Comparison of ENCODE assay signal across 38 cellular contexts in genomic region chr18:56900195-56901094, GRCh38.
DNase-seq lines count a peak whose midpoint lies in the region; ATAC-seq, FAIRE-seq and TF ChIP-seq lines count a peak whose summit lies in the region.
"Had no signal": no experiment of that assay in that cellular context is flagged by ENCODE, and none has a peak within 500 bp of the region (broad histone marks: within the 10 kb centered on the region; RNA-seq: fewer than 3 reads in every experiment).

No MANE protein-coding gene starts in this region.

- H3K36me3 ChIP-seq in liver (ENCODE audit: control insufficient read depth in 4 of 4, insufficient read depth in 3 of 4, low read depth in 1 of 4, low read length in 3 of 4): no peaks in the 10 kb centered on the region
- H3K36me3 ChIP-seq in HepG2 (replicated peaks in 1 of 2; ENCODE audit: control insufficient read depth in 1 of 2, insufficient read depth in 2 of 2, low read length in 2 of 2): no peaks in the 10 kb centered on the region
- no peaks in the 10 kb centered on the region for H3K36me3 ChIP-seq in right lobe of liver
- H3K36me3 ChIP-seq: neutrophil, sigmoid colon, SJCRH30, thyroid gland, uterus had no signal

- H3K4me3 Mint-ChIP-seq in endothelial cell (ENCODE audit: unreplicated experiment): no peak overlapping the region
- H3K4me3 Mint-ChIP-seq: activated CD8-positive, alpha-beta memory T cell treated with anti-CD3 and anti-CD28 coated beads, Interleukin-2, amount 10 ng/mL, durations not matched to agents 7 days and 5 days; B cell; CD4-positive, alpha-beta memory T cell; dendritic cell treated with granulocyte-macrophage colony-stimulating factor and Interleukin-4, amounts not matched to agents 40 ng/mL and 50 ng/mL, for 4 days had no signal

- no peaks in the 10 kb centered on the region for H3K9me3 Mint-ChIP-seq in endothelial cell (ENCODE audit: unreplicated experiment)
- H3K9me3 Mint-ChIP-seq: CD4-positive, alpha-beta memory T cell; dendritic cell treated with granulocyte-macrophage colony-stimulating factor and Interleukin-4, amounts not matched to agents 40 ng/mL and 50 ng/mL, for 4 days had no signal

- POLR2A ChIA-PET in HepG2 (lab: Yijun Ruan, JAX): no interaction called here

- intact Hi-C loops in HepG2 (cut with micrococcal nuclease; ENCODE audit: unreplicated experiment): no loop called here
- intact Hi-C loops in right lobe of liver (cut with DNase I): no loop called here

- TF ChIP-seq POLR2A in HepG2 (IDR thresholded peaks at IDR 0.05; ENCODE audit: insufficient read depth in 1 of 2, low read depth in 2 of 2, low read length in 2 of 2) (no peak), right lobe of liver (IDR thresholded peaks at IDR 0.05) (no peak)

- H3K27ac Mint-ChIP-seq in endothelial cell (ENCODE audit: unreplicated experiment): no peak overlapping the region
- H3K27ac Mint-ChIP-seq: activated CD8-positive, alpha-beta memory T cell treated with anti-CD3 and anti-CD28 coated beads, Interleukin-2, amount 10 ng/mL, durations not matched to agents 7 days and 5 days; B cell; dendritic cell treated with granulocyte-macrophage colony-stimulating factor and Interleukin-4, amounts not matched to agents 40 ng/mL and 50 ng/mL, for 4 days; progenitor cell of endocrine pancreas had no signal

- no peak overlapping the region for H3K9ac ChIP-seq in liver (ENCODE audit: low read depth in 1 of 2, low read length in 2 of 2)
- H3K9ac ChIP-seq in HepG2 (ENCODE audit: insufficient read depth, low read depth, low read length): no peak overlapping the region
- H3K9ac ChIP-seq: KMS-11 had no signal

- H3K4me3 ChIP-seq in liver (ENCODE audit: low read depth in 1 of 3, low read length in 3 of 3): no peak overlapping the region
- no peak overlapping the region for H3K4me3 ChIP-seq in HepG2 (replicated peaks in 1 of 3; ENCODE audit: insufficient read depth in 1 of 3, low read depth in 2 of 3, low read length in 3 of 3)
- H3K4me3 ChIP-seq in right lobe of liver: no peak overlapping the region
- H3K4me3 ChIP-seq: hepatocyte, sigmoid colon, SJCRH30, thyroid gland, uterus had no signal

- FAIRE-seq in HepG2 (lab: Jason Lieb, UNC): no peak
- FAIRE-seq: endometrium, GM12891, H54 had no signal

- TF ChIP-seq EP300 in HepG2 (IDR thresholded peaks at IDR 0.05; ENCODE audit: low read depth in 2 of 2, low read length in 2 of 2) (no peak), HepG2 (CRISPR knock-in tag; IDR thresholded peaks at IDR 0.05; ENCODE audit: borderline replicate concordance) (no peak)

- H3K4me2 ChIP-seq in HepG2 (ENCODE audit: low read depth, low read length): no peak overlapping the region; the same call in 1 of the 2 replicates
- H3K4me2 ChIP-seq: hepatocyte, KMS-11 had no signal

- DNase-seq in HepG2 (ENCODE audit: low spot score): no peak
- peak; percentile 28 to 32 for DNase-seq in dermis microvascular lymphatic vessel endothelial cell (ENCODE audit: low read depth in 2 of 2)
- peak in 2 of 3 donors; percentile 16 to 69 for DNase-seq in right lobe of liver
- no peak for DNase-seq in kidney glomerular epithelial cell (lab: John Stamatoyannopoulos, UW)
- DNase-seq in NCI-H1417 (lab: John Stamatoyannopoulos, UW): no peak
- DNase-seq in endothelial cell (ENCODE audit: low spot score): no peak
- DNase-seq: ACHN; activated CD4-positive, alpha-beta T cell treated with anti-CD3 and anti-CD28 coated beads, Interleukin-2, amount 50 U/mL, for 4 hours; activated CD8-positive, alpha-beta memory T cell treated with anti-CD3 and anti-CD28 coated beads, Interleukin-2, amount 10 ng/mL, durations not matched to agents 7 days and 5 days; activated naive CD4-positive, alpha-beta T cell; activated T-cell treated with anti-CD3 and anti-CD28 coated beads, Interleukin-2, amount 50 U/mL, for 48 hours; central memory CD4-positive, alpha-beta T cell; DMS 273 treated with DMSO at 0.1 percent for 48 hours; left cardiac atrium; NCI-H1436 treated with DMSO at 0.1 percent for 48 hours; NCI-H2081 treated with DMSO at 0.1 percent for 48 hours; NCI-H2227 treated with DMSO at 0.1 percent for 48 hours; NCI-H774; sigmoid colon; SJCRH30; stimulated activated CD4-positive, alpha-beta T cell treated with anti-CD3 and anti-CD28 coated beads, Interleukin-12 subunit alpha, Interleukin-12 subunit beta, amount 100 ng/mL, for 4 hours; stimulated activated CD4-positive, alpha-beta T cell treated with anti-CD3 and anti-CD28 coated beads, Interleukin-2, amount 100 ng/mL, for 48 hours; SW 1271; T-helper 9 cell; thyroid gland; uterus had no signal

- TF ChIP-seq RAD21 in liver (IDR thresholded peaks at IDR 0.05) (peak in 1 of 2 donors; percentile 43), HepG2 (CRISPR knock-in tag; IDR thresholded peaks at IDR 0.05) (no peak)

- H3K9me3 ChIP-seq in liver (ENCODE audit: control insufficient read depth in 4 of 4, low read length in 3 of 4): no peaks in the 10 kb centered on the region
- H3K9me3 ChIP-seq in HepG2 (ENCODE audit: low read length): no peaks in the 10 kb centered on the region
- H3K9me3 ChIP-seq in right lobe of liver: no peaks in the 10 kb centered on the region
- H3K9me3 ChIP-seq: neutrophil, sigmoid colon, SJCRH30, thyroid gland, uterus had no signal

- in situ Hi-C loops in HepG2 (cut with HindIII; ENCODE audit: extremely low pct_ligation_motif_present, low pct_unique_long_range_greater_than_20kb): no loop called here

- H3K4me1 ChIP-seq in liver (ENCODE audit: control insufficient read depth in 4 of 4, insufficient read depth in 4 of 4, low read length in 3 of 4) (peaks cover 0 to 5% (median 2%) of the 10 kb centered on the region in 4 donors), HepG2 (ENCODE audit: insufficient read depth, low read length) (peaks cover 8% of the 10 kb centered on the region), right lobe of liver (peaks cover 0 to 4% (median 0%) of the 10 kb centered on the region in 4 donors)
- H3K4me1 ChIP-seq: sigmoid colon, SJCRH30, thyroid gland, uterus had no signal

- no peak; the same call in 2 of the 3 replicates for ATAC-seq in HepG2
- peak; percentile 92 to 99 (median 98) for ATAC-seq in right lobe of liver
- ATAC-seq: activated CD8-positive, alpha-beta memory T cell treated with anti-CD3 and anti-CD28 coated beads, Interleukin-2, amount 10 ng/mL, durations not matched to agents 7 days and 5 days had no signal

- TF ChIP-seq CTCF in liver (IDR thresholded peaks at IDR 0.05; ENCODE audit: low read depth, low read length, missing input control) (no peak), HepG2 (CRISPR knock-in tag; IDR thresholded peaks at IDR 0.05) (no peak), right lobe of liver (IDR thresholded peaks at IDR 0.05) (no peak), endothelial cell (IDR thresholded peaks at IDR 0.05; ENCODE audit: unreplicated experiment) (no peak)

- H3K4me1 Mint-ChIP-seq in endothelial cell (ENCODE audit: unreplicated experiment): peaks cover 7% of the 10 kb centered on the region
- H3K4me1 Mint-ChIP-seq: B cell had no signal

- H3K36me3 Mint-ChIP-seq in endothelial cell (ENCODE audit: low read depth, unreplicated experiment): no peaks in the 10 kb centered on the region
- H3K36me3 Mint-ChIP-seq: activated CD8-positive, alpha-beta memory T cell treated with anti-CD3 and anti-CD28 coated beads, Interleukin-2, amount 10 ng/mL, durations not matched to agents 7 days and 5 days had no signal

- no peaks in the 10 kb centered on the region for H3K27me3 ChIP-seq in liver (ENCODE audit: control insufficient read depth in 4 of 4, insufficient read depth in 4 of 4, low read length in 3 of 4)
- no peaks in the 10 kb centered on the region for H3K27me3 ChIP-seq in HepG2 (ENCODE audit: control insufficient read depth in 1 of 2, insufficient read depth in 2 of 2, low read length in 2 of 2)
- no peaks in the 10 kb centered on the region for H3K27me3 ChIP-seq in right lobe of liver
- H3K27me3 ChIP-seq: hepatocyte, neutrophil, sigmoid colon, SJCRH30, thyroid gland, uterus had no signal

- CTCF ChIA-PET in HepG2 (lab: Yijun Ruan, JAX; ENCODE audit: low intra/inter-chr PET ratio, low total read pairs): no interaction called here

- no TSS peak for BruUV-seq in HepG2 (replicated peaks; lab: Mats Ljungman, UMichigan)

- no peak overlapping the region for H2AFZ ChIP-seq in HepG2 (ENCODE audit: low read length)
- H2AFZ ChIP-seq: hepatocyte had no signal

- WGBS in liver: 85% methylated on average over 7 of the region's 7 CpGs
- WGBS in HepG2 (ENCODE audit: low lambda C conversion rate): 63% methylated on average over 7 of the region's 7 CpGs
- WGBS in right lobe of liver (ENCODE audit: insufficient coverage, low coverage, low lambda C conversion rate, missing lambda C conversion rate): 96% methylated on average over 4 of the region's 7 CpGs

- no peaks in the 10 kb centered on the region for H3K79me2 ChIP-seq in HepG2 (ENCODE audit: insufficient read depth, low read length)
- H3K79me2 ChIP-seq: hepatocyte had no signal

- H4K20me1 ChIP-seq in HepG2 (ENCODE audit: insufficient read depth, low read length): no peaks in the 10 kb centered on the region

- no peaks in the 10 kb centered on the region for H3K27me3 Mint-ChIP-seq in endothelial cell (ENCODE audit: unreplicated experiment)
- H3K27me3 Mint-ChIP-seq: activated CD8-positive, alpha-beta memory T cell treated with anti-CD3 and anti-CD28 coated beads, Interleukin-2, amount 10 ng/mL, durations not matched to agents 7 days and 5 days; B cell; CD4-positive, alpha-beta memory T cell; dendritic cell treated with granulocyte-macrophage colony-stimulating factor and Interleukin-4, amounts not matched to agents 40 ng/mL and 50 ng/mL, for 4 days; progenitor cell of endocrine pancreas had no signal

- H3K27ac ChIP-seq in liver (ENCODE audit: low read depth in 1 of 2, low read length in 2 of 2) (no peak overlapping the region), HepG2 (ENCODE audit: extremely low read length, insufficient read depth, low read length) (no peak overlapping the region), right lobe of liver (no peak overlapping the region)
- H3K27ac ChIP-seq: hepatocyte, HL-60, KMS-11, neutrophil, sigmoid colon, SJCRH30, thyroid gland, uterus had no signal

TF ChIP-seq in liver, 16 proteins besides CTCF, POLR2A, EP300 and RAD21 (continues in another document):
- peak; percentile 38 to 41 for TF ChIP-seq RXRA (IDR thresholded peaks at IDR 0.05)
- TF ChIP-seq EGR1 (IDR thresholded peaks at IDR 0.05; ENCODE audit: low read depth in 2 of 2): no peak
- no peak for TF ChIP-seq GABPA (IDR thresholded peaks at IDR 0.05 in 1 of 2, conservative IDR thresholded peaks at IDR 0.05 in 1 of 2)

TF ChIP-seq in HepG2, 621 proteins besides CTCF, POLR2A, EP300 and RAD21 (continues in another document):
- TF ChIP-seq ZNF12 (CRISPR knock-in tag; IDR thresholded peaks at IDR 0.05) (no peak), KDM1A (CRISPR knock-in tag; IDR thresholded peaks at IDR 0.05) (no peak)

Comparison
In these comparisons a context has a peak if more than half of its experiments do, and no peak if none do; other contexts are left out.
1. DNase-seq: peak in dermis microvascular lymphatic vessel endothelial cell (2 of 2) and right lobe of liver (2 of 3); none in HepG2 (single experiment), kidney glomerular epithelial cell (single experiment), NCI-H1417 (0 of 3) and endothelial cell (single experiment).